In genomic region chr5:146203011-146203871, GRCh38 we compare ENCODE assay signal across 1 cellular context.
A peak's percentile ranks its signal among the peaks of the same experiment; 100 is the strongest.
TF ChIP-seq lines count a peak whose summit lies in the region.

Gene RBM27 (plus strand): TSS chr5:146203605. CDS start chr5:146203766, 161 bp downstream.

TF ChIP-seq in HepG2, 621 proteins besides CTCF, POLR2A, EP300 and RAD21 (continued from another document and continues in another):
- peak; percentile 82 for TF ChIP-seq ARID4A (CRISPR knock-in tag; IDR thresholded peaks at IDR 0.05; ENCODE audit: borderline replicate concordance)
- no peak for TF ChIP-seq PLRG1 (conservative IDR thresholded peaks at IDR 0.05)
- TF ChIP-seq FOSL1 (CRISPR knock-in tag; IDR thresholded peaks at IDR 0.05; ENCODE audit: borderline replicate concordance), result 0 out of 2 replicates have a peak, but pooled peaks have one; percentile 14
- 0 out of 2 replicates have a peak, but pooled peaks have one; percentile 33 for TF ChIP-seq DR1 (CRISPR knock-in tag; IDR thresholded peaks at IDR 0.05)
- TF ChIP-seq MIXL1 (CRISPR knock-in tag; IDR thresholded peaks at IDR 0.05), result peak; percentile 11
- no peak for TF ChIP-seq ZNF383 (CRISPR knock-in tag; IDR thresholded peaks at IDR 0.05; ENCODE audit: borderline replicate concordance)
- peak; percentile 71; the same call in 1 of the 2 replicates for TF ChIP-seq THRA (CRISPR knock-in tag; IDR thresholded peaks at IDR 0.05; ENCODE audit: borderline replicate concordance)
- TF ChIP-seq ZFX (CRISPR knock-in tag; IDR thresholded peaks at IDR 0.05; ENCODE audit: low read depth), result peak; percentile 96
- peak; percentile 85; the same call in 1 of the 2 replicates for TF ChIP-seq ZNF543 (CRISPR knock-in tag; IDR thresholded peaks at IDR 0.05)
- peak; percentile 90 for TF ChIP-seq ZBTB43 (CRISPR knock-in tag; conservative IDR thresholded peaks at IDR 0.05)
- no peak for TF ChIP-seq NONO (IDR thresholded peaks at IDR 0.05)
- TF ChIP-seq NONO (CRISPR knock-in tag; conservative IDR thresholded peaks at IDR 0.05), result 0 out of 2 replicates have a peak, but pooled peaks have one; percentile 16
- peak; percentile 67 for TF ChIP-seq ZBTB7B (CRISPR knock-in tag; IDR thresholded peaks at IDR 0.05)
- peak; percentile 74; the same call in 1 of the 2 replicates for TF ChIP-seq HNRNPL (IDR thresholded peaks at IDR 0.05; ENCODE audit: low read depth, low read length)
- 0 out of 2 replicates have a peak, but pooled peaks have one; percentile 51 for TF ChIP-seq GLI4 (CRISPR knock-in tag; IDR thresholded peaks at IDR 0.05; ENCODE audit: borderline replicate concordance)
- peak; percentile 57 for TF ChIP-seq RBM39 (IDR thresholded peaks at IDR 0.05; ENCODE audit: low read depth, low read length, poor library complexity, severe bottlenecking)
- peak; percentile 89 for TF ChIP-seq POLR2G (IDR thresholded peaks at IDR 0.05; ENCODE audit: low read depth, low read length)
- TF ChIP-seq FOXC1 (CRISPR knock-in tag; IDR thresholded peaks at IDR 0.05; ENCODE audit: borderline replicate concordance), result peak; percentile 51; the same call in 1 of the 2 replicates
- peak; percentile 73 for TF ChIP-seq CREB1 (IDR thresholded peaks at IDR 0.05)
- peak; percentile 87 for TF ChIP-seq CREB1 (CRISPR knock-in tag; IDR thresholded peaks at IDR 0.05)
- TF ChIP-seq NCOA2 (CRISPR knock-in tag; IDR thresholded peaks at IDR 0.05), result no peak
- peak; percentile 61 for TF ChIP-seq AGO1 (IDR thresholded peaks at IDR 0.05; ENCODE audit: low read depth, low read length, poor library complexity, severe bottlenecking)
- TF ChIP-seq NFYC (CRISPR knock-in tag; IDR thresholded peaks at IDR 0.05), result peak; percentile 100
- peak; percentile 85 for TF ChIP-seq KMT2B (CRISPR knock-in tag; IDR thresholded peaks at IDR 0.05)
- peak; percentile 51; the same call in 1 of the 2 replicates for TF ChIP-seq ZNF670 (CRISPR knock-in tag; IDR thresholded peaks at IDR 0.05; ENCODE audit: borderline replicate concordance)
- peak; percentile 75 for TF ChIP-seq DRAP1 (CRISPR knock-in tag; IDR thresholded peaks at IDR 0.05)
- 0 out of 2 replicates have a peak, but pooled peaks have one; percentile 54 for TF ChIP-seq ZNF766 (CRISPR knock-in tag; IDR thresholded peaks at IDR 0.05; ENCODE audit: borderline replicate concordance)
- no peak for TF ChIP-seq BATF2 (CRISPR knock-in tag; IDR thresholded peaks at IDR 0.05)
- peak; percentile 81; the same call in 1 of the 2 replicates for TF ChIP-seq MYC (CRISPR knock-in tag; IDR thresholded peaks at IDR 0.05; ENCODE audit: borderline replicate concordance)
- no peak for TF ChIP-seq MYNN (CRISPR knock-in tag; IDR thresholded peaks at IDR 0.05; ENCODE audit: low read depth)
- TF ChIP-seq ARNT2 (CRISPR knock-in tag; IDR thresholded peaks at IDR 0.05; ENCODE audit: low read depth), result peak; percentile 63; the same call in 1 of the 2 replicates
- TF ChIP-seq PHF8 (CRISPR knock-in tag; IDR thresholded peaks at IDR 0.05), result peak; percentile 94
- TF ChIP-seq MED8 (CRISPR knock-in tag; IDR thresholded peaks at IDR 0.05; ENCODE audit: insufficient replicate concordance), result no peak
- peak; percentile 78; the same call in 1 of the 2 replicates for TF ChIP-seq IKZF5 (CRISPR knock-in tag; IDR thresholded peaks at IDR 0.05)
- TF ChIP-seq ZNF704 (CRISPR knock-in tag; IDR thresholded peaks at IDR 0.05; ENCODE audit: borderline replicate concordance), result no peak
- TF ChIP-seq ZNF331 (CRISPR knock-in tag; IDR thresholded peaks at IDR 0.05), result peak; percentile 21; the same call in 1 of the 2 replicates
- no peak for TF ChIP-seq ZBTB3 (CRISPR knock-in tag; IDR thresholded peaks at IDR 0.05; ENCODE audit: borderline replicate concordance, low read depth)
- TF ChIP-seq RFX5 (IDR thresholded peaks at IDR 0.05; ENCODE audit: low read depth, low read length), result 0 out of 2 replicates have a peak, but pooled peaks have one; percentile 10
- peak; percentile 76 for TF ChIP-seq ZNF124 (CRISPR knock-in tag; IDR thresholded peaks at IDR 0.05)
- peak; percentile 30; the same call in 1 of the 2 replicates for TF ChIP-seq HCFC1 (IDR thresholded peaks at IDR 0.05; ENCODE audit: low read depth, low read length)
- peak; percentile 82 for TF ChIP-seq TFDP2 (CRISPR knock-in tag; IDR thresholded peaks at IDR 0.05)
- no peak for TF ChIP-seq MATR3 (CRISPR knock-in tag; IDR thresholded peaks at IDR 0.05)
- TF ChIP-seq NKX3-1 (CRISPR knock-in tag; IDR thresholded peaks at IDR 0.05), result peak; percentile 34; the same call in 1 of the 2 replicates
- TF ChIP-seq KAT8 (CRISPR knock-in tag; IDR thresholded peaks at IDR 0.05), result peak; percentile 88
- peak; percentile 57; the same call in 1 of the 2 replicates for TF ChIP-seq NRL (CRISPR knock-in tag; IDR thresholded peaks at IDR 0.05; ENCODE audit: borderline replicate concordance)
- TF ChIP-seq ZNF552 (CRISPR knock-in tag; IDR thresholded peaks at IDR 0.05; ENCODE audit: borderline replicate concordance), result no peak; the same call in 1 of the 2 replicates
- TF ChIP-seq HOMEZ (CRISPR knock-in tag; IDR thresholded peaks at IDR 0.05; ENCODE audit: low read depth), result peak; percentile 43; the same call in 1 of the 2 replicates
- TF ChIP-seq ZNF337 (CRISPR knock-in tag; IDR thresholded peaks at IDR 0.05; ENCODE audit: borderline replicate concordance, low read depth), result 0 out of 2 replicates have a peak, but pooled peaks have one; percentile 40
- 0 out of 2 replicates have a peak, but pooled peaks have one; percentile 49 for TF ChIP-seq ZSCAN25 (CRISPR knock-in tag; IDR thresholded peaks at IDR 0.05)
- 0 out of 2 replicates have a peak, but pooled peaks have one; percentile 23 for TF ChIP-seq ZNF24 (IDR thresholded peaks at IDR 0.05)
- no peak for TF ChIP-seq ZFP36L1 (CRISPR knock-in tag; IDR thresholded peaks at IDR 0.05)
- TF ChIP-seq RFXAP (CRISPR knock-in tag; IDR thresholded peaks at IDR 0.05; ENCODE audit: borderline replicate concordance), result 0 out of 2 replicates have a peak, but pooled peaks have one; percentile 46
- TF ChIP-seq ZNF382 (CRISPR knock-in tag; IDR thresholded peaks at IDR 0.05; ENCODE audit: borderline replicate concordance), result no peak
- no peak for TF ChIP-seq ZNF572 (CRISPR knock-in tag; IDR thresholded peaks at IDR 0.05)
- TF ChIP-seq HMGXB4 (CRISPR knock-in tag; IDR thresholded peaks at IDR 0.05; ENCODE audit: borderline replicate concordance in 1 of 2, low read depth in 1 of 2), result peak; percentile 70 to 79; a peak in 3 of 4 replicates
